In the genomic region with DNA sequence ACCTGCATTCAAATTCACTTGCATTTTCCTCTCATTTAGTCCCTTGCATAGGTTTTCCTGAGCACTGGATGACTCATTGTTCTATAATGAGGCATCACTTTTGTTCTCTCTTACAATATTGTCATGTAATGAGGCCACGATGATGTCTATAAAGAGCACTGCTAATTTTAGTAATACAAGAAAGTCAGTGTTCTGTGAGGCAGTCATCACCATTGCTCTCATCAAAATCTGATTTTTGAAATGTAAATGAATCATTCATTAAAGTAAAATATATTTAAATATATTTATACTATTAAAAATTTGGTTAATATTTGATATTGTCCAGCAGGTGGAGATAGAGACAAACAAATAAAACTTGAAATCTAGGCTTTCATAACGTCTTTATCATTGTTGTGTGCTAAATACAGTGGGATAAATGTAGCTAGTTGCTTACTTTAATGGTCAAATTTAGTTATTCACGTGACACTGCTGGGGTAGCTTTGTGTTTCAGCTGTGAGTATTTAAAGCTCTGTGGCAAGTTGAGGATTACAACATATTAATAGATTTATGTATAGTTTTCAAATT, we compare ENCODE assay signal across 8 cellular contexts. TPM values are rescaled to one million over a fixed set of nuclear protein-coding genes. Genes with fewer than 3 reads are reported as not detected.
DNase-seq lines count a peak whose midpoint lies in the region; ATAC-seq and TF ChIP-seq lines count a peak whose summit lies in the region.

No MANE protein-coding gene starts in this region.

- WGBS in liver, result 28% methylated on average over 3 of the region's 3 CpGs

- H3K9ac ChIP-seq in liver (ENCODE audit: low read depth in 1 of 2, low read length in 2 of 2), result no peak overlapping the region

- peak; percentile 42 for ATAC-seq in GM18502 (IDR thresholded peaks at IDR 0.05; ENCODE audit: poor library complexity, unreplicated experiment)
- ATAC-seq in HG03095 (IDR thresholded peaks at IDR 0.05; ENCODE audit: unreplicated experiment), result no peak

- H3K27ac ChIP-seq in liver (ENCODE audit: low read depth in 1 of 2, low read length in 2 of 2), result no peak overlapping the region

- H3K27me3 ChIP-seq in liver (ENCODE audit: control insufficient read depth in 4 of 4, insufficient read depth in 4 of 4, low read length in 3 of 4), result no peaks in the 10 kb centered on the region

- no peaks in the 10 kb centered on the region for H3K36me3 ChIP-seq in liver (ENCODE audit: control insufficient read depth in 4 of 4, insufficient read depth in 3 of 4, low read depth in 1 of 4, low read length in 3 of 4)

- H3K9me3 ChIP-seq in liver (ENCODE audit: control insufficient read depth in 4 of 4, low read length in 3 of 4), result no peaks in the 10 kb centered on the region

- H3K4me3 ChIP-seq in cardiac fibroblast (replicated peaks in 1 of 2; ENCODE audit: low read depth in 2 of 2, low read length in 2 of 2) (no peak overlapping the region), liver (ENCODE audit: low read depth in 1 of 3, low read length in 3 of 3) (no peak overlapping the region)

- H3K4me1 ChIP-seq in liver (ENCODE audit: control insufficient read depth in 4 of 4, insufficient read depth in 4 of 4, low read length in 3 of 4), result no peaks in the 10 kb centered on the region

- DNase-seq in AG08395 (ENCODE audit: low spot score), result peak; percentile 31
- DNase-seq in NCI-H1417 (lab: John Stamatoyannopoulos, UW), result peak; percentile 13 to 87 (median 49)
- peak; percentile 75 to 78 for DNase-seq in cardiac fibroblast (ENCODE audit: low read depth in 2 of 2)
- no peak for DNase-seq in ecto neural progenitor cell (ENCODE audit: low spot score)
- DNase-seq in HuH-7 (ENCODE audit: low spot score), result no peak

- peak; percentile 75 to 77 for TF ChIP-seq RAD21 in liver (IDR thresholded peaks at IDR 0.05)

- TF ChIP-seq CTCF in cardiac fibroblast (IDR thresholded peaks at IDR 0.05; ENCODE audit: low read depth, low read length), result no peak
- TF ChIP-seq CTCF in liver (IDR thresholded peaks at IDR 0.05; ENCODE audit: low read depth, low read length, missing input control), result peak; percentile 13

TF ChIP-seq in liver, 16 proteins besides CTCF, POLR2A, EP300 and RAD21:
- no peak for TF ChIP-seq GABPA (IDR thresholded peaks at IDR 0.05 in 1 of 2, conservative IDR thresholded peaks at IDR 0.05 in 1 of 2)
- no peak for TF ChIP-seq SP1 (IDR thresholded peaks at IDR 0.05)

RNA-seq across cellular contexts. Expression of gene HMGB2, which starts 15.4 kb away (rescaled TPM):
- total RNA-seq in liver, result 100 to 1,000 TPM in 1 of 2 donors, 1 to 10 TPM in 1; 7.2 to 271 TPM
- 10 to 100 TPM; 12.3 to 21.4 TPM for polyA plus RNA-seq in liver

RNA-seq across cellular contexts. Expression of gene SAP30, which starts 52.0 kb away (rescaled TPM):
- 1 to 10 TPM; 3.6 to 10.0 TPM for total RNA-seq in liver
- polyA plus RNA-seq in liver, result 1 to 10 TPM; 1.3 to 3.7 TPM

Comparison
In these comparisons a context has a peak if more than half of its experiments do, and no peak if none do; other contexts are left out.
1. DNase-seq: peak in AG08395 (single experiment), NCI-H1417 (3 of 3) and cardiac fibroblast (2 of 2); none in ecto neural progenitor cell (single experiment) and HuH-7 (single experiment).